In genomic region chr5:43312699-43313034, GRCh38 we compare ENCODE assay signal across 8 cellular contexts. TPM values are rescaled to one million over a fixed set of nuclear protein-coding genes. Genes with fewer than 3 reads are reported as not detected.
A peak's percentile ranks its signal among the peaks of the same experiment; 100 is the strongest.
DNase-seq lines count a peak whose midpoint lies in the region; ATAC-seq and TF ChIP-seq lines count a peak whose summit lies in the region.

No MANE protein-coding gene starts in this region.

- ATAC-seq in DND-41 (ENCODE audit: insufficient read depth, low read depth), result peak; percentile 10
- peak; percentile 12 for ATAC-seq in GM21528 (IDR thresholded peaks at IDR 0.05; ENCODE audit: low FRiP score, unreplicated experiment)
- peak; percentile 3 for ATAC-seq in activated naive CD8-positive, alpha-beta T cell treated with anti-CD3 and anti-CD28 coated beads, Interleukin-2, amount 10 ng/mL, durations not matched to agents 7 days and 5 days (ENCODE audit: low read depth)

- H3K27me3 ChIP-seq in DND-41 (ENCODE audit: insufficient read depth, low read length, poor library complexity), result no peaks in the 10 kb centered on the region
- no peaks in the 10 kb centered on the region for H3K27me3 ChIP-seq in KMS-11 (ENCODE audit: insufficient read depth, low read depth)
- H3K27me3 ChIP-seq in layer of hippocampus (ENCODE audit: control insufficient read depth, insufficient read depth, low read length), result no peaks in the 10 kb centered on the region
- no peaks in the 10 kb centered on the region for H3K27me3 ChIP-seq in thyroid gland

- H3K4me1 ChIP-seq in DND-41 (ENCODE audit: insufficient read depth, low read length) (peaks cover 63% of the 10 kb centered on the region), KMS-11 (ENCODE audit: low read depth, poor library complexity, severe bottlenecking) (peaks cover 28% of the 10 kb centered on the region), thyroid gland (peaks cover 13 to 23% of the 10 kb centered on the region in 2 donors)

- no peaks in the 10 kb centered on the region for H3K9me3 Mint-ChIP-seq in activated naive CD8-positive, alpha-beta T cell treated with anti-CD3 and anti-CD28 coated beads, Interleukin-2, amount 10 ng/mL, durations not matched to agents 7 days and 5 days

- intact Hi-C loops in thyroid gland (cut with DNase I), result no loop called here

- POLR2A ChIA-PET in activated naive CD8-positive, alpha-beta T cell treated with anti-CD3 and anti-CD28 coated beads, Interleukin-2, amount 10 ng/mL, durations not matched to agents 7 days and 5 days (lab: Charles Lee), result interaction anchor here (0.5 to 3.0 kb wide), 22 partner anchors 8 to 1408 kb away, joined by 3 to 34 read pairs (median 6); partner anchors contain the start of genes C5orf34, RIMOC1, TMEM267 and ZNF131

- peaks cover 7% of the 10 kb centered on the region for H3K36me3 Mint-ChIP-seq in activated naive CD8-positive, alpha-beta T cell treated with anti-CD3 and anti-CD28 coated beads, Interleukin-2, amount 10 ng/mL, durations not matched to agents 7 days and 5 days

- peak overlapping the region; percentile 93 for H3K27ac Mint-ChIP-seq in activated naive CD8-positive, alpha-beta T cell treated with anti-CD3 and anti-CD28 coated beads, Interleukin-2, amount 10 ng/mL, durations not matched to agents 7 days and 5 days

- TF ChIP-seq CTCF in DND-41 (IDR thresholded peaks at IDR 0.05; ENCODE audit: borderline replicate concordance, extremely low read depth, low read length, poor library complexity, severe bottlenecking), result no peak
- no peak for TF ChIP-seq CTCF in KMS-11 (conservative IDR thresholded peaks at IDR 0.05; ENCODE audit: low read depth, low read length)
- no peak for TF ChIP-seq CTCF in thyroid gland (IDR thresholded peaks at IDR 0.05)

- H3K27me3 Mint-ChIP-seq in activated naive CD8-positive, alpha-beta T cell treated with anti-CD3 and anti-CD28 coated beads, Interleukin-2, amount 10 ng/mL, durations not matched to agents 7 days and 5 days, result no peaks in the 10 kb centered on the region

- 5% methylated on average over 9 of the region's 9 CpGs for WGBS in thyroid gland, 2 donors

- H3K9me3 ChIP-seq in DND-41 (ENCODE audit: insufficient read depth, low read length, severe bottlenecking) (no peaks in the 10 kb centered on the region), thyroid gland (no peaks in the 10 kb centered on the region)

- H3K79me2 ChIP-seq in DND-41 (ENCODE audit: insufficient read depth, low read length) (peaks cover 56% of the 10 kb centered on the region), KMS-11 (ENCODE audit: insufficient read depth, low read depth) (peaks cover 51% of the 10 kb centered on the region)

- H3K4me1 Mint-ChIP-seq in activated naive CD8-positive, alpha-beta T cell treated with anti-CD3 and anti-CD28 coated beads, Interleukin-2, amount 10 ng/mL, durations not matched to agents 7 days and 5 days, result peaks cover 35% of the 10 kb centered on the region

- no peak for TF ChIP-seq POLR2A in thyroid gland (IDR thresholded peaks at IDR 0.05)

- H3K9ac ChIP-seq in DND-41 (ENCODE audit: low read depth, low read length) (peak overlapping the region; percentile 82), KMS-11 (peak overlapping the region; percentile 88)

- peaks cover 50% of the 10 kb centered on the region for H4K20me1 ChIP-seq in DND-41 (ENCODE audit: insufficient read depth, low read length)
- no peaks in the 10 kb centered on the region for H4K20me1 ChIP-seq in KMS-11 (ENCODE audit: insufficient read depth)

- DNase-seq in DND-41 (peak; percentile 60), thyroid gland (no peak), NCI-H1930 (lab: John Stamatoyannopoulos, UW) (no peak), T1000 (lab: John Stamatoyannopoulos, UW) (no peak)
- DNase-seq in activated naive CD8-positive, alpha-beta T cell treated with anti-CD3 and anti-CD28 coated beads, Interleukin-2, amount 10 ng/mL, durations not matched to agents 7 days and 5 days, result no peak

- H3K27ac ChIP-seq in DND-41 (ENCODE audit: low read length) (peak overlapping the region; percentile 86), KMS-11 (peak overlapping the region; percentile 83), layer of hippocampus (ENCODE audit: low read depth, low read length) (peak overlapping the region; percentile 54), thyroid gland (peak overlapping the region; percentile 61 to 89 (median 88))

- H3K4me2 ChIP-seq in DND-41 (ENCODE audit: insufficient read depth, low read length) (peak overlapping the region; percentile 97), KMS-11 (peak overlapping the region; percentile 83)

- peak overlapping the region; percentile 61 for H2AFZ ChIP-seq in DND-41 (ENCODE audit: low read depth, low read length)
- peak overlapping the region; percentile 86 for H2AFZ ChIP-seq in KMS-11 (ENCODE audit: low read depth)

- peak overlapping the region; percentile 100 for H3K4me3 Mint-ChIP-seq in activated naive CD8-positive, alpha-beta T cell treated with anti-CD3 and anti-CD28 coated beads, Interleukin-2, amount 10 ng/mL, durations not matched to agents 7 days and 5 days

- H3K36me3 ChIP-seq in DND-41 (ENCODE audit: insufficient read depth, low read length), result peaks cover 51% of the 10 kb centered on the region
- H3K36me3 ChIP-seq in KMS-11 (ENCODE audit: insufficient read depth), result no peaks in the 10 kb centered on the region
- H3K36me3 ChIP-seq in thyroid gland, result no peaks in the 10 kb centered on the region

- H3K4me3 ChIP-seq in DND-41 (ENCODE audit: low read depth in 1 of 2, low read length in 2 of 2) (peak overlapping the region; percentile 89 to 94), KMS-11 (IDR thresholded peaks at IDR 0.05; ENCODE audit: insufficient read depth, low read depth, low read length) (no peak overlapping the region), thyroid gland (replicated peaks in 1 of 3) (peak overlapping the region; percentile 57 to 79 (median 72))

RNA-seq across cellular contexts. Expression of gene HMGCS1, which starts 0.5 kb away (rescaled TPM):
- total RNA-seq in activated naive CD8-positive, alpha-beta T cell treated with anti-CD3 and anti-CD28 coated beads, Interleukin-2, amount 10 ng/mL, durations not matched to agents 7 days and 5 days, result 10 to 100 TPM; 46.9 to 51.8 TPM
- total RNA-seq in thyroid gland, result 10 to 100 TPM; 33.5 to 58.7 (median 44.1) TPM
